8 cellular contexts compared by ENCODE assay signal in genomic region chr11:47187723-47188122, GRCh38. TPM values are rescaled to one million over a fixed set of nuclear protein-coding genes. Genes with fewer than 3 reads are reported as not detected.
A peak's percentile ranks its signal among the peaks of the same experiment; 100 is the strongest.
DNase-seq lines count a peak whose midpoint lies in the region; ATAC-seq and TF ChIP-seq lines count a peak whose summit lies in the region.

No MANE protein-coding gene starts in this region.

- H3K27me3 Mint-ChIP-seq in GM23338 (ENCODE audit: insufficient read depth, low read depth, poor library complexity) (peaks cover 19% of the 10 kb centered on the region), WTC11 (ENCODE audit: low read depth) (peaks cover 9% of the 10 kb centered on the region)

- no peaks in the 10 kb centered on the region for H3K9me3 ChIP-seq in right cardiac atrium (ENCODE audit: control insufficient read depth, low read length)
- H3K9me3 ChIP-seq in gastrocnemius medialis: no peaks in the 10 kb centered on the region

- peaks cover 20% of the 10 kb centered on the region for H3K79me2 ChIP-seq in GM23338 (replicated peaks; ENCODE audit: insufficient read depth)

- H3K36me3 Mint-ChIP-seq in GM23338 (ENCODE audit: low read depth): no peaks in the 10 kb centered on the region; the same call in 2 of the 3 replicates
- peaks cover 3% of the 10 kb centered on the region; the same call in 1 of the 2 replicates for H3K36me3 Mint-ChIP-seq in WTC11

- H3K4me1 Mint-ChIP-seq in GM23338: peaks cover 16% of the 10 kb centered on the region
- peaks cover 19% of the 10 kb centered on the region for H3K4me1 Mint-ChIP-seq in WTC11

- no peaks in the 10 kb centered on the region for H4K20me1 ChIP-seq in GM23338 (replicated peaks; ENCODE audit: insufficient read depth)

- intact Hi-C loops in right cardiac atrium (cut with DNase I) (loop anchor here in 1 of 4 donors (10.0 kb wide), 1 partner anchor 167 kb away; the partner anchor contains the start of gene MYBPC3), gastrocnemius medialis (cut with DNase I; ENCODE audit: low total_unique reads) (loop anchor here (1.0 to 10.0 kb wide), 7 partner anchors 27 to 823 kb away; partner anchors contain the start of genes ACP2, CELF1, DDB2 and FNBP4)

- CTCF ChIA-PET in WTC11 (lab: Charles Lee): interaction anchor here (0.9 to 4.9 kb wide), 12 partner anchors 8 to 220 kb away, joined by 3 to 101 read pairs (median 8); partner anchors contain the start of genes ACP2, DDB2 and NR1H3

- peak overlapping the region; percentile 85 for H3K4me3 Mint-ChIP-seq in GM23338
- H3K4me3 Mint-ChIP-seq in WTC11: peak overlapping the region; percentile 81

- H3K27ac Mint-ChIP-seq in GM23338 (no peak overlapping the region), WTC11 (peak overlapping the region; percentile 33; the same call in 1 of the 2 replicates)

- H3K4me3 ChIP-seq in GM23338 (peak overlapping the region; percentile 96), right cardiac atrium (ENCODE audit: low read length) (peak overlapping the region; percentile 70), gastrocnemius medialis (peak overlapping the region; percentile 68 to 91 (median 84))

- H3K9me3 Mint-ChIP-seq in GM23338 (no peaks in the 10 kb centered on the region), WTC11 (no peaks in the 10 kb centered on the region)

- no peak for ATAC-seq in GM23338
- no peak for ATAC-seq in WTC11
- ATAC-seq in right cardiac atrium: no peak
- ATAC-seq in gastrocnemius medialis: peak in 1 of 2 donors; percentile 11
- no peak for ATAC-seq in HG03097 (IDR thresholded peaks at IDR 0.05; ENCODE audit: low FRiP score, unreplicated experiment)
- ATAC-seq in GM21390 (IDR thresholded peaks at IDR 0.05; ENCODE audit: unreplicated experiment): no peak
- no peak for ATAC-seq in HG03342 (IDR thresholded peaks at IDR 0.05; ENCODE audit: unreplicated experiment)

- peak overlapping the region; percentile 98 for H2AFZ ChIP-seq in GM23338

- H3K4me2 ChIP-seq in GM23338: peak overlapping the region; percentile 99

- POLR2A ChIA-PET in WTC11 (lab: Charles Lee): interaction anchor here (0.6 to 5.1 kb wide), 7 partner anchors 10 to 275 kb away, joined by 4 to 114 read pairs (median 5); partner anchors contain the start of gene DDB2

- WGBS in right cardiac atrium: 38% methylated on average over 5 of the region's 5 CpGs

- H3F3A ChIP-seq in GM23338 (replicated peaks; ENCODE audit: low read depth): peaks cover 35% of the 10 kb centered on the region

- peaks cover 20% of the 10 kb centered on the region for H3K27me3 ChIP-seq in GM23338 (ENCODE audit: insufficient read depth)
- H3K27me3 ChIP-seq in right cardiac atrium (ENCODE audit: control insufficient read depth, insufficient read depth): no peaks in the 10 kb centered on the region
- no peaks in the 10 kb centered on the region for H3K27me3 ChIP-seq in gastrocnemius medialis

- H3K36me3 ChIP-seq in GM23338 (ENCODE audit: insufficient read depth) (no peaks in the 10 kb centered on the region), gastrocnemius medialis (no peaks in the 10 kb centered on the region)

- peaks cover 15% of the 10 kb centered on the region for H3K4me1 ChIP-seq in GM23338 (ENCODE audit: insufficient read depth)
- H3K4me1 ChIP-seq in right cardiac atrium (ENCODE audit: control insufficient read depth, insufficient read depth, low read length): no peaks in the 10 kb centered on the region
- H3K4me1 ChIP-seq in gastrocnemius medialis: peaks cover 33 to 48% of the 10 kb centered on the region in 2 donors

- no peak for TF ChIP-seq POLR2A in gastrocnemius medialis (IDR thresholded peaks at IDR 0.05)

- no peak for TF ChIP-seq CTCF in GM23338 (conservative IDR thresholded peaks at IDR 0.05; ENCODE audit: low read depth in 2 of 2)
- no peak for TF ChIP-seq CTCF in WTC11 (IDR thresholded peaks at IDR 0.05)
- no peak for TF ChIP-seq CTCF in gastrocnemius medialis (IDR thresholded peaks at IDR 0.05 in 4 of 5, conservative IDR thresholded peaks at IDR 0.05 in 1 of 5)

- in situ Hi-C loops in gastrocnemius medialis (cut with MboI; ENCODE audit: low sequenced_read_pairs in 4 of 4): loop anchor here in 1 of 4 donors (10.0 kb wide), 1 partner anchor 167 kb away; the partner anchor contains the start of gene MYBPC3

- peak overlapping the region; percentile 88 for H3K27ac ChIP-seq in GM23338 (ENCODE audit: low read depth)
- H3K27ac ChIP-seq in right cardiac atrium (ENCODE audit: low read length): peak overlapping the region; percentile 83
- H3K27ac ChIP-seq in gastrocnemius medialis: peak overlapping the region; percentile 97 to 99 (median 98)

- no peak for DNase-seq in GM23338 (ENCODE audit: low spot score)
- no peak for DNase-seq in WTC11 (ENCODE audit: low spot score)
- DNase-seq in right cardiac atrium: no peak
- no peak for DNase-seq in gastrocnemius medialis
- no peak for DNase-seq in epidermal melanocyte (ENCODE audit: insufficient read length, low spot score)

- H3K9me2 ChIP-seq in GM23338 (ENCODE audit: insufficient read depth): no peaks in the 10 kb centered on the region

TF ChIP-seq in GM23338, 12 proteins besides CTCF, POLR2A, EP300 and RAD21 (continues in another document):
- TF ChIP-seq ZNF331 (CRISPR knock-in tag; IDR thresholded peaks at IDR 0.05; ENCODE audit: low read depth): no peak
- no peak for TF ChIP-seq STAT1 (IDR thresholded peaks at IDR 0.05; ENCODE audit: unreplicated experiment)
- TF ChIP-seq JUNB (IDR thresholded peaks at IDR 0.05; ENCODE audit: unreplicated experiment): no peak
- TF ChIP-seq ETS1 (IDR thresholded peaks at IDR 0.05): no peak
- TF ChIP-seq NANOG (IDR thresholded peaks at IDR 0.05; ENCODE audit: borderline replicate concordance): no peak
- TF ChIP-seq CREB1 (CRISPR knock-in tag; IDR thresholded peaks at IDR 0.05; ENCODE audit: low read depth): no peak

TF ChIP-seq in WTC11, 78 proteins besides CTCF, POLR2A, EP300 and RAD21 (continues in another document):
- TF ChIP-seq GABPB1 (CRISPR knock-in tag; IDR thresholded peaks at IDR 0.05): no peak
- TF ChIP-seq ZNF281 (CRISPR knock-in tag; IDR thresholded peaks at IDR 0.05): no peak
- no peak for TF ChIP-seq ERG (CRISPR knock-in tag; IDR thresholded peaks at IDR 0.05)
- TF ChIP-seq USF1 (CRISPR knock-in tag; IDR thresholded peaks at IDR 0.05): no peak

RNA-seq across cellular contexts. Expression of gene PACSIN3, which starts 1.5 kb away (rescaled TPM):
- total RNA-seq in GM23338 (2014; rRNA removed; shearing (Covaris generic)): 66.5 and 72.1 TPM in 2 replicates
- polyA plus RNA-seq in GM23338 (2016; fragmentation: Nextera tagmentation; extraction: Ambion mirVana) (38.8 and 39.6 TPM in 2 replicates), right cardiac atrium (137 TPM)
- total RNA-seq in WTC11 (2021) (74.5 to 77.1 TPM (median 76.8 TPM) in 3 replicates), right cardiac atrium (100 to 1,000 TPM; 110 to 156 (median 123) TPM), gastrocnemius medialis (100 to 1,000 TPM; 129 to 369 (median 205) TPM)

RNA-seq across cellular contexts. Expression of gene ARFGAP2, which starts 11.0 kb away (rescaled TPM):
- total RNA-seq in GM23338 (2014; rRNA removed; shearing (Covaris generic)): 111 and 122 TPM in 2 replicates
- polyA plus RNA-seq in GM23338 (2016; fragmentation: Nextera tagmentation; extraction: Ambion mirVana) (24.2 and 25.6 TPM in 2 replicates), right cardiac atrium (39.8 TPM)
- total RNA-seq in WTC11 (2021) (55.7 to 73.0 TPM (median 60.5 TPM) in 3 replicates), right cardiac atrium (10 to 100 TPM; 43.8 to 67.4 (median 56.5) TPM), gastrocnemius medialis (100 to 1,000 TPM; 120 to 165 (median 142) TPM)

RNA-seq across cellular contexts. Expression of gene DDB2, which starts 27.1 kb away (rescaled TPM):
- 62.5 and 63.1 TPM in 2 replicates for total RNA-seq in GM23338 (2014; rRNA removed; shearing (Covaris generic))
- 58.7 and 60.2 TPM in 2 replicates for polyA plus RNA-seq in GM23338 (2016; fragmentation: Nextera tagmentation; extraction: Ambion mirVana)
- 124 to 144 TPM (median 124 TPM) in 3 replicates for total RNA-seq in WTC11 (2021)
- total RNA-seq in right cardiac atrium: 10 to 100 TPM in 3 of 4 donors, 1 to 10 TPM in 1; 9.2 to 12.4 (median 11.8) TPM
- 10.5 TPM for polyA plus RNA-seq in right cardiac atrium
- 10 to 100 TPM in 1 of 4 donors, 1 to 10 TPM in 3; 4.7 to 11.5 (median 7.1) TPM for total RNA-seq in gastrocnemius medialis
